17 cellular contexts compared by ENCODE assay signal in genomic region chr15:70555713-70556112, GRCh38.
DNase-seq lines count a peak whose midpoint lies in the region; ATAC-seq and TF ChIP-seq lines count a peak whose summit lies in the region.
"Had no signal": no experiment of that assay in that cellular context is flagged by ENCODE, and none has a peak within 500 bp of the region (broad histone marks: within the 10 kb centered on the region; RNA-seq: fewer than 3 reads in every experiment).

No MANE protein-coding gene starts in this region.

- no peak overlapping the region for H3K14ac ChIP-seq in neuronal stem cell (ENCODE audit: low read length)

- TF ChIP-seq CTCF in Peyer's patch (IDR thresholded peaks at IDR 0.05): no peak

- no peaks in the 10 kb centered on the region for H3K36me3 Mint-ChIP-seq in activated naive CD8-positive, alpha-beta T cell
- no peaks in the 10 kb centered on the region for H3K36me3 Mint-ChIP-seq in activated naive CD8-positive, alpha-beta T cell treated with anti-CD3 and anti-CD28 coated beads for 36 hours
- no peaks in the 10 kb centered on the region for H3K36me3 Mint-ChIP-seq in activated CD8-positive, alpha-beta T cell treated with anti-CD3 and anti-CD28 coated beads, Interleukin-2, amount 10 ng/mL, durations not matched to agents 7 days and 5 days (ENCODE audit: low read depth)

- no peak overlapping the region for H2BK12ac ChIP-seq in neuronal stem cell (ENCODE audit: low read length)

- H2AK5ac ChIP-seq in neuronal stem cell (ENCODE audit: low read depth, low read length): no peak overlapping the region

- H3K36me3 ChIP-seq in Peyer's patch: no peaks in the 10 kb centered on the region
- H3K36me3 ChIP-seq in neuronal stem cell (replicated peaks in 1 of 2; ENCODE audit: control insufficient read depth in 2 of 2, insufficient read depth in 2 of 2, low read length in 2 of 2): peaks cover 0 to 3% of the 10 kb centered on the region in 2 donors

- H3K4me3 ChIP-seq in Peyer's patch: no peak overlapping the region
- H3K4me3 ChIP-seq in neuronal stem cell (ENCODE audit: low read length in 2 of 2): no peak overlapping the region

- H3K27me3 ChIP-seq in Peyer's patch: no peaks in the 10 kb centered on the region
- H3K27me3 ChIP-seq in neuronal stem cell (ENCODE audit: control insufficient read depth in 3 of 3, insufficient read depth in 3 of 3, low read depth in 1 of 3, low read length in 3 of 3): peaks cover 0 to 7% (median 0%) of the 10 kb centered on the region in 3 experiments

- CTCF ChIA-PET in activated CD8-positive, alpha-beta T cell treated with anti-CD3 and anti-CD28 coated beads, Interleukin-2, amount 10 ng/mL, durations not matched to agents 7 days and 5 days (lab: Charles Lee): interaction anchor here (0.8 to 1.4 kb wide), 3 partner anchors 9 to 167 kb away, joined by 3 to 4 read pairs (median 3); no protein-coding TSS in a partner anchor

- TF ChIP-seq POLR2A in Peyer's patch (IDR thresholded peaks at IDR 0.05): no peak

- no CpG with 5 or more reads among the region's 3 CpGs for WGBS in neuronal stem cell (ENCODE audit: extremely low coverage in 2 of 2, insufficient read length in 2 of 2, insufficient replicate concordance in 1 of 2), 2 donors

- H3K4me3 Mint-ChIP-seq in activated naive CD8-positive, alpha-beta T cell: no peak overlapping the region
- H3K4me3 Mint-ChIP-seq in activated naive CD8-positive, alpha-beta T cell treated with anti-CD3 and anti-CD28 coated beads for 36 hours: no peak overlapping the region
- H3K4me3 Mint-ChIP-seq in activated CD8-positive, alpha-beta T cell treated with anti-CD3 and anti-CD28 coated beads, Interleukin-2, amount 10 ng/mL, durations not matched to agents 7 days and 5 days: no peak overlapping the region

- no peak overlapping the region for H3K18ac ChIP-seq in neuronal stem cell (ENCODE audit: low read length)

- H3K4me2 ChIP-seq in neuronal stem cell (ENCODE audit: insufficient read depth, low read length, poor library complexity, severe bottlenecking): no peak overlapping the region

- no peaks in the 10 kb centered on the region for H3K4me1 Mint-ChIP-seq in activated naive CD8-positive, alpha-beta T cell (ENCODE audit: low read depth)
- H3K4me1 Mint-ChIP-seq in activated naive CD8-positive, alpha-beta T cell treated with anti-CD3 and anti-CD28 coated beads for 36 hours: no peaks in the 10 kb centered on the region
- peaks cover 1% of the 10 kb centered on the region for H3K4me1 Mint-ChIP-seq in activated CD8-positive, alpha-beta T cell treated with anti-CD3 and anti-CD28 coated beads, Interleukin-2, amount 10 ng/mL, durations not matched to agents 7 days and 5 days (ENCODE audit: low read depth)

- peak overlapping the region; percentile 51 for H3K27ac Mint-ChIP-seq in activated naive CD8-positive, alpha-beta T cell
- H3K27ac Mint-ChIP-seq in activated naive CD8-positive, alpha-beta T cell treated with anti-CD3 and anti-CD28 coated beads for 36 hours: no peak overlapping the region
- H3K27ac Mint-ChIP-seq in activated CD8-positive, alpha-beta T cell treated with anti-CD3 and anti-CD28 coated beads, Interleukin-2, amount 10 ng/mL, durations not matched to agents 7 days and 5 days: no peak overlapping the region

- no peak overlapping the region for H2BK120ac ChIP-seq in neuronal stem cell (ENCODE audit: low read depth, low read length)

- peaks cover 0 to 18% (median 13%) of the 10 kb centered on the region in 4 donors for H3K4me1 ChIP-seq in Peyer's patch
- peaks cover 0 to 14% of the 10 kb centered on the region in 2 donors for H3K4me1 ChIP-seq in neuronal stem cell (ENCODE audit: control insufficient read depth in 2 of 2, insufficient read depth in 1 of 2, low read depth in 1 of 2, low read length in 2 of 2)

- peak; percentile 20 for ATAC-seq in activated CD8-positive, alpha-beta T cell treated with anti-CD3 and anti-CD28 coated beads, Interleukin-2, amount 10 ng/mL, durations not matched to agents 7 days and 5 days
- ATAC-seq in GM21825 (IDR thresholded peaks at IDR 0.05; ENCODE audit: unreplicated experiment): no peak
- ATAC-seq: Panc1 had no signal

- no peak overlapping the region for H4K91ac ChIP-seq in neuronal stem cell (ENCODE audit: low read depth, low read length, poor library complexity)

- H2BK5ac ChIP-seq in neuronal stem cell (ENCODE audit: low read length): no peak overlapping the region

- H3K9me3 ChIP-seq in Peyer's patch (no peaks in the 10 kb centered on the region), neuronal stem cell (replicated peaks in 1 of 2; ENCODE audit: control insufficient read depth in 2 of 2, insufficient read depth in 1 of 2, low read depth in 1 of 2, low read length in 2 of 2) (peaks cover 0 to 5% of the 10 kb centered on the region in 2 donors)

- no peak for DNase-seq in activated naive CD8-positive, alpha-beta T cell treated with anti-CD3 and anti-CD28 coated beads for 36 hours
- no peak for DNase-seq in activated CD8-positive, alpha-beta T cell treated with anti-CD3 and anti-CD28 coated beads, Interleukin-2, amount 10 ng/mL, durations not matched to agents 7 days and 5 days
- peak; percentile 45 for DNase-seq in islet precursor cell
- DNase-seq in Peyer's patch: no peak
- no peak for DNase-seq in GOT3 (lab: John Stamatoyannopoulos, UW)
- DNase-seq in neuronal stem cell (ENCODE audit: low spot score): no peak
- DNase-seq: COR-L47, HCEC 1CT, NCI-H1092 treated with DMSO at 0.1 percent for 48 hours, NCI-H2107, NCI-H226, NCI-H748 treated with DMSO at 0.1 percent for 48 hours, Right ventricle myocardium superior had no signal

- no peak overlapping the region for H2BK15ac ChIP-seq in neuronal stem cell (ENCODE audit: low read length)

- H3K9ac ChIP-seq in neuronal stem cell (ENCODE audit: low read depth, low read length, poor library complexity): no peak overlapping the region

- no peak overlapping the region for H3K27ac ChIP-seq in Peyer's patch
- no peak overlapping the region for H3K27ac ChIP-seq in neuronal stem cell (replicated peaks; ENCODE audit: low read length)
- H3K27ac ChIP-seq: C4-2B had no signal

- H3K23ac ChIP-seq in neuronal stem cell (ENCODE audit: low read depth, low read length, poor library complexity): no peak overlapping the region

- no peak overlapping the region for H2AFZ ChIP-seq in neuronal stem cell (ENCODE audit: low read length)

- H3K4ac ChIP-seq in neuronal stem cell (ENCODE audit: low read length): no peak overlapping the region

- H4K8ac ChIP-seq in neuronal stem cell (ENCODE audit: low read depth, low read length): no peak overlapping the region

- no peaks in the 10 kb centered on the region for H3K27me3 Mint-ChIP-seq in activated naive CD8-positive, alpha-beta T cell
- H3K27me3 Mint-ChIP-seq in activated naive CD8-positive, alpha-beta T cell treated with anti-CD3 and anti-CD28 coated beads for 36 hours: no peaks in the 10 kb centered on the region
- no peaks in the 10 kb centered on the region for H3K27me3 Mint-ChIP-seq in activated CD8-positive, alpha-beta T cell treated with anti-CD3 and anti-CD28 coated beads, Interleukin-2, amount 10 ng/mL, durations not matched to agents 7 days and 5 days (ENCODE audit: low read depth)

- peaks cover 4% of the 10 kb centered on the region for H3K79me1 ChIP-seq in neuronal stem cell (ENCODE audit: low read depth, low read length)

- POLR2A ChIA-PET in activated CD8-positive, alpha-beta T cell treated with anti-CD3 and anti-CD28 coated beads, Interleukin-2, amount 10 ng/mL, durations not matched to agents 7 days and 5 days (lab: Charles Lee): interaction anchor here (1.3 kb wide), 1 partner anchor 20 kb away, joined by 3 read pairs; no protein-coding TSS in a partner anchor

- H3K9me3 Mint-ChIP-seq in activated naive CD8-positive, alpha-beta T cell (ENCODE audit: low read depth): no peaks in the 10 kb centered on the region
- H3K9me3 Mint-ChIP-seq in activated naive CD8-positive, alpha-beta T cell treated with anti-CD3 and anti-CD28 coated beads for 36 hours: no peaks in the 10 kb centered on the region
- no peaks in the 10 kb centered on the region for H3K9me3 Mint-ChIP-seq in activated CD8-positive, alpha-beta T cell treated with anti-CD3 and anti-CD28 coated beads, Interleukin-2, amount 10 ng/mL, durations not matched to agents 7 days and 5 days (ENCODE audit: insufficient read depth)
